23 cellular contexts compared by ENCODE assay signal in genomic region chr13:34412295-34412694, GRCh38.
"Had no signal": no experiment of that assay in that cellular context is flagged by ENCODE, and none has a peak within 500 bp of the region (broad histone marks: within the 10 kb centered on the region; RNA-seq: fewer than 3 reads in every experiment).

No MANE protein-coding gene starts in this region.

- H3K36me3 ChIP-seq: breast epithelium had no signal

- H3K27me3 Mint-ChIP-seq: activated CD4-positive, alpha-beta memory T cell treated with anti-CD3 and anti-CD28 coated beads, Interleukin-2, amount 10 ng/mL, durations not matched to agents 7 days and 5 days; activated naive CD8-positive, alpha-beta T cell; activated T-helper 17 cell treated with anti-CD3 and anti-CD28 coated beads, Interleukin-2, amount 50 U/mL, for 72 hours had no signal

- H3K27ac Mint-ChIP-seq: activated CD4-positive, alpha-beta memory T cell treated with anti-CD3 and anti-CD28 coated beads, Interleukin-2, amount 10 ng/mL, durations not matched to agents 7 days and 5 days; activated naive CD4-positive, alpha-beta T cell treated with anti-CD3 and anti-CD28 coated beads for 36 hours; activated naive CD8-positive, alpha-beta T cell; activated T-helper 17 cell treated with anti-CD3 and anti-CD28 coated beads, Interleukin-2, amount 50 U/mL, for 72 hours had no signal

- H3K4me3 ChIP-seq: breast epithelium, PC-9 had no signal

- H3K4me1 ChIP-seq: breast epithelium had no signal

- H3K9ac ChIP-seq: KMS-11 had no signal

- H3K27me3 ChIP-seq: breast epithelium had no signal

- H3K36me3 Mint-ChIP-seq: activated naive CD8-positive, alpha-beta T cell had no signal

- H3K27ac ChIP-seq: breast epithelium, KMS-11, PC-9, VCaP had no signal

- DNase-seq: activated CD4-positive, alpha-beta memory T cell treated with anti-CD3 and anti-CD28 coated beads, Interleukin-2, amount 10 ng/mL, durations not matched to agents 7 days and 5 days; activated CD4-positive, alpha-beta T cell treated with anti-CD3 and anti-CD28 coated beads, Interleukin-2, amount 50 U/mL, for 1 hour; activated CD4-positive, CD25-positive, alpha-beta regulatory T cell; activated gamma-delta T cell; activated naive CD4-positive, alpha-beta T cell treated with anti-CD3 and anti-CD28 coated beads for 36 hours; activated T-cell treated with anti-CD3 and anti-CD28 coated beads for 4 hours; activated T-cell treated with anti-CD3 and anti-CD28 coated beads, Interleukin-2, amount 50 U/mL, for 48 hours; anterior cingulate cortex; MM.1S; NCI-H1105; NCI-H1436; NCI-H1694 treated with DMSO at 0.1 percent for 48 hours; NCI-H2029 treated with DMSO at 0.1 percent for 48 hours; NCI-H446; NCI-H524; SIG-M5; T-helper 1 cell had no signal

- H3K9me3 Mint-ChIP-seq: activated naive CD4-positive, alpha-beta T cell treated with anti-CD3 and anti-CD28 coated beads for 36 hours had no signal

- H3K4me3 Mint-ChIP-seq: activated CD4-positive, alpha-beta memory T cell treated with anti-CD3 and anti-CD28 coated beads, Interleukin-2, amount 10 ng/mL, durations not matched to agents 7 days and 5 days; activated naive CD4-positive, alpha-beta T cell treated with anti-CD3 and anti-CD28 coated beads for 36 hours; activated naive CD8-positive, alpha-beta T cell; activated T-helper 17 cell treated with anti-CD3 and anti-CD28 coated beads, Interleukin-2, amount 50 U/mL, for 72 hours had no signal

- H3K4me1 Mint-ChIP-seq: activated CD4-positive, alpha-beta memory T cell treated with anti-CD3 and anti-CD28 coated beads, Interleukin-2, amount 10 ng/mL, durations not matched to agents 7 days and 5 days; activated T-helper 17 cell treated with anti-CD3 and anti-CD28 coated beads, Interleukin-2, amount 50 U/mL, for 72 hours had no signal

- ATAC-seq: activated T-helper 17 cell treated with anti-CD3 and anti-CD28 coated beads, Interleukin-2, amount 50 U/mL, for 72 hours had no signal

- H3K9me3 ChIP-seq: breast epithelium had no signal
